19 cellular contexts compared by ENCODE assay signal in genomic region chr17:81672954-81673353, GRCh38. TPM values are rescaled to one million over a fixed set of nuclear protein-coding genes. Genes with fewer than 3 reads are reported as not detected.
"Had no signal": no experiment of that assay in that cellular context is flagged by ENCODE, and none has a peak within 500 bp of the region (broad histone marks: within the 10 kb centered on the region; RNA-seq: fewer than 3 reads in every experiment).

No MANE protein-coding gene starts in this region.

- H3K27me3 ChIP-seq: heart left ventricle, pancreas, suprapubic skin, thyroid gland had no signal

- H3K4me1 ChIP-seq: pancreas had no signal

- H3K27ac ChIP-seq: coronary artery, heart left ventricle, pancreas, suprapubic skin, thyroid gland had no signal

- H3K4me3 ChIP-seq: coronary artery, heart left ventricle, pancreas, suprapubic skin, thyroid gland had no signal

- ATAC-seq: heart left ventricle; naive thymus-derived CD4-positive, alpha-beta T cell; pancreas; stimulated activated naive CD8-positive, alpha-beta T cell treated with anti-CD3 and anti-CD28 coated beads, Interleukin-15, Interleukin-2, amounts not matched to agents 100 U/mL and 50 U/mL, for 24 hours had no signal

- H3K9me3 Mint-ChIP-seq: neural crest cell, type B pancreatic cell had no signal

- H3K4me3 Mint-ChIP-seq: endodermal cell; naive thymus-derived CD4-positive, alpha-beta T cell; neural crest cell; type B pancreatic cell had no signal

- H3K27me3 Mint-ChIP-seq: naive thymus-derived CD4-positive, alpha-beta T cell; progenitor cell of endocrine pancreas; type B pancreatic cell had no signal

- H3K9me3 ChIP-seq: heart left ventricle, pancreas, suprapubic skin, thyroid gland had no signal

- H3K27ac Mint-ChIP-seq: endodermal cell; naive thymus-derived CD4-positive, alpha-beta T cell; progenitor cell of endocrine pancreas; type B pancreatic cell had no signal

- DNase-seq: effector CD4-positive, alpha-beta T cell; endodermal cell; erythroblast; foreskin melanocyte; heart left ventricle; hippocampal formation; left colon; naive thymus-derived CD4-positive, alpha-beta T cell; nucleus accumbens; small intestine; stimulated activated CD4-positive, alpha-beta T cell treated with anti-CD3 and anti-CD28 coated beads, Interleukin-2, amount 100 ng/mL, for 48 hours; stimulated activated naive CD8-positive, alpha-beta T cell treated with anti-CD3 and anti-CD28 coated beads, Interleukin-15, Interleukin-2, amounts not matched to agents 100 U/mL and 50 U/mL, for 24 hours; thyroid gland had no signal

RNA-seq across cellular contexts. Expression of gene PDE6G, which starts 16.6 kb away (rescaled TPM):
- total RNA-seq: thyroid gland had no signal
